ENCODE assay signal across 10 cellular contexts in genomic region chrX:65635371-65635770, GRCh38. TPM values are rescaled to one million over a fixed set of nuclear protein-coding genes. Genes with fewer than 3 reads are reported as not detected.
DNase-seq lines count a peak whose midpoint lies in the region; ATAC-seq and TF ChIP-seq lines count a peak whose summit lies in the region.
"Had no signal": no experiment of that assay in that cellular context is flagged by ENCODE, and none has a peak within 500 bp of the region (broad histone marks: within the 10 kb centered on the region; RNA-seq: fewer than 3 reads in every experiment).

No MANE protein-coding gene starts in this region.

- TF ChIP-seq EP300 in gastroesophageal sphincter (IDR thresholded peaks at IDR 0.05) (no peak), transverse colon (IDR thresholded peaks at IDR 0.05; ENCODE audit: low read depth) (no peak)

- 25% methylated on average over 3 of the region's 3 CpGs; no CpG with 5 or more reads in 1 of the 2 donors for WGBS in gastroesophageal sphincter (ENCODE audit: low coverage in 1 of 2), 2 donors
- WGBS in transverse colon (ENCODE audit: low coverage in 1 of 2), 2 donors, result 54% methylated on average over 3 of the region's 3 CpGs; no CpG with 5 or more reads in 1 of the 2 donors

- in situ Hi-C loops in transverse colon (cut with MboI; ENCODE audit: low pct_ligation_motif_present in 1 of 4, low pct_unique_long_range_greater_than_20kb in 1 of 4, low sequenced_read_pairs in 3 of 4), result no loop called here

- H3K9me3 ChIP-seq in RWPE2 (ENCODE audit: severe bottlenecking) (no peaks in the 10 kb centered on the region), gastroesophageal sphincter (no peaks in the 10 kb centered on the region), transverse colon (no peaks in the 10 kb centered on the region)

- DNase-seq in RWPE2 (ENCODE audit: low spot score) (no peak), transverse colon (no peak)
- DNase-seq in activated naive CD8-positive, alpha-beta T cell treated with anti-CD3 and anti-CD28 coated beads for 36 hours, result no peak
- DNase-seq: activated CD4-positive, alpha-beta T cell treated with anti-CD3 and anti-CD28 coated beads for 1 hour; activated T-cell treated with anti-CD3 and anti-CD28 coated beads, Interleukin-2, amount 50 U/mL, for 1 hour; T-cell had no signal

- H3K4me3 ChIP-seq in RWPE2 (ENCODE audit: severe bottlenecking) (no peak overlapping the region), gastroesophageal sphincter (no peak overlapping the region), transverse colon (no peak overlapping the region)

- TF ChIP-seq POLR2A in gastroesophageal sphincter (IDR thresholded peaks at IDR 0.05) (no peak), transverse colon (IDR thresholded peaks at IDR 0.05) (no peak)

- H3K27ac Mint-ChIP-seq in nephron, result peak overlapping the region in 2 of 3 experiments; percentile 82 to 87
- H3K27ac Mint-ChIP-seq in activated naive CD8-positive, alpha-beta T cell treated with anti-CD3 and anti-CD28 coated beads for 36 hours, result no peak overlapping the region
- H3K27ac Mint-ChIP-seq: T-cell had no signal

- peaks cover 16% of the 10 kb centered on the region for H3K4me1 Mint-ChIP-seq in nephron
- no peaks in the 10 kb centered on the region for H3K4me1 Mint-ChIP-seq in activated naive CD8-positive, alpha-beta T cell treated with anti-CD3 and anti-CD28 coated beads for 36 hours

- H3K9me3 Mint-ChIP-seq in nephron, result peaks cover 19% of the 10 kb centered on the region
- no peaks in the 10 kb centered on the region for H3K9me3 Mint-ChIP-seq in activated naive CD8-positive, alpha-beta T cell treated with anti-CD3 and anti-CD28 coated beads for 36 hours
- H3K9me3 Mint-ChIP-seq: T-cell had no signal

- no peaks in the 10 kb centered on the region for H3K27me3 Mint-ChIP-seq in nephron (ENCODE audit: low read depth)
- no peaks in the 10 kb centered on the region for H3K27me3 Mint-ChIP-seq in activated naive CD8-positive, alpha-beta T cell treated with anti-CD3 and anti-CD28 coated beads for 36 hours

- H3K27ac ChIP-seq in RWPE2 (ENCODE audit: poor library complexity, severe bottlenecking) (no peak overlapping the region), gastroesophageal sphincter (peak overlapping the region; percentile 29 to 76 (median 68)), transverse colon (peak overlapping the region; percentile 19 to 60 (median 40))

- H3K4me1 ChIP-seq in RWPE2 (ENCODE audit: insufficient read depth, poor library complexity, severe bottlenecking) (no peaks in the 10 kb centered on the region), gastroesophageal sphincter (peaks cover 0 to 18% (median 14%) of the 10 kb centered on the region in 3 donors), transverse colon (peaks cover 0 to 7% (median 0%) of the 10 kb centered on the region in 4 donors)

- no peak for TF ChIP-seq CTCF in RWPE2 (IDR thresholded peaks at IDR 0.05; ENCODE audit: poor library complexity, severe bottlenecking)
- TF ChIP-seq CTCF in gastroesophageal sphincter (IDR thresholded peaks at IDR 0.05), result no peak
- TF ChIP-seq CTCF in nephron (IDR thresholded peaks at IDR 0.05; ENCODE audit: unreplicated experiment in 3 of 3), result no peak
- TF ChIP-seq CTCF in transverse colon (IDR thresholded peaks at IDR 0.05), result no peak

- H3K36me3 ChIP-seq in RWPE2 (ENCODE audit: low read depth) (no peaks in the 10 kb centered on the region), gastroesophageal sphincter (no peaks in the 10 kb centered on the region), transverse colon (no peaks in the 10 kb centered on the region)

- no peaks in the 10 kb centered on the region for H3K36me3 Mint-ChIP-seq in nephron (ENCODE audit: low read depth)
- no peaks in the 10 kb centered on the region for H3K36me3 Mint-ChIP-seq in activated naive CD8-positive, alpha-beta T cell treated with anti-CD3 and anti-CD28 coated beads for 36 hours
- H3K36me3 Mint-ChIP-seq: T-cell had no signal

- ATAC-seq in RWPE2 (ENCODE audit: low read depth) (peak; percentile 29; the same call in 1 of the 3 replicates), gastroesophageal sphincter (peak; percentile 83), GM18520 (IDR thresholded peaks at IDR 0.05; ENCODE audit: unreplicated experiment) (no peak), HG03442 (IDR thresholded peaks at IDR 0.05; ENCODE audit: unreplicated experiment) (no peak)
- ATAC-seq: T-cell had no signal

- H3K27me3 ChIP-seq in RWPE2 (ENCODE audit: insufficient read depth, poor library complexity, severe bottlenecking) (no peaks in the 10 kb centered on the region), gastroesophageal sphincter (no peaks in the 10 kb centered on the region), transverse colon (no peaks in the 10 kb centered on the region)

- intact Hi-C loops in transverse colon (cut with DNase I; ENCODE audit: low total_unique reads), result no loop called here

- H3K4me3 Mint-ChIP-seq in nephron, result peak overlapping the region in 1 of 3 experiments; percentile 2
- no peak overlapping the region for H3K4me3 Mint-ChIP-seq in activated naive CD8-positive, alpha-beta T cell treated with anti-CD3 and anti-CD28 coated beads for 36 hours
- H3K4me3 Mint-ChIP-seq: T-cell had no signal

RNA-seq across cellular contexts. Expression of gene MSN, which starts 32.1 kb away (rescaled TPM):
- 100 to 1,000 TPM; 191 to 355 (median 269) TPM for total RNA-seq in gastroesophageal sphincter
- total RNA-seq in transverse colon, result 10 to 100 TPM; 40.0 to 73.8 (median 60.4) TPM
- 100 to 1,000 TPM; 433 to 443 TPM for total RNA-seq in activated naive CD8-positive, alpha-beta T cell treated with anti-CD3 and anti-CD28 coated beads for 36 hours

Comparison
In these comparisons a context has a peak if more than half of its experiments do, and no peak if none do; other contexts are left out.
1. ATAC-seq: peak in RWPE2 (single experiment) and gastroesophageal sphincter (single experiment); none in GM18520 (single experiment) and HG03442 (single experiment).